In the genomic region with DNA sequence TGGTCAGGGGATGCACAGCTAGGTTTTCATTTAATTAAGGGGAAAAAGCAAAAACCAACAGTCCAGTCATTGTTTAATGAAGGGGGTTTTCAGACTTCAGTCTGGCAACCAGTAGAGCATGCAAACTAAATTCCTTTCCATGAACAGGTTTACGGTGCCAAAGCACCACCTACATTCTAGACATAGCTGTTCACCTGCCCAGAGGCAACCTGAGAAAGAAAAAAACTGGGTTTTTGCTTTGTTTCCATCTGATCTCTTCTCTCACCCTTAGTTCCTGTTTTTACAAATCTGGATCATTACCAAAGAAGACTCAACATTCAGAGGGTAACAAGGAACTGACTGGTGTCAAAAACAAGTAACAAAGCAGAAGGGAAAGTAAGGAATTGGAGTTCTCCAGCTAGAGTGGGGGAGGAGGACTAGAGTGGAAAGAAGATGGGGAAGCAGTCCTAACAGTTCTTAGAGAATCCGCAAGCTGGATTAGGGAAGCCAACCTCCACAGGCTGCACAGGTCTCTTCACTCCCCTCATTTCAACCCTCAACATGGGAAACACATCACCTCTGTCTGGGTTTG, we compare ENCODE assay signal across 15 cellular contexts. TPM values are rescaled to one million over a fixed set of nuclear protein-coding genes. Genes with fewer than 3 reads are reported as not detected.
A peak's percentile ranks its signal among the peaks of the same experiment; 100 is the strongest.
DNase-seq lines count a peak whose midpoint lies in the region; ATAC-seq lines count a peak whose summit lies in the region.
"Had no signal": no experiment of that assay in that cellular context is flagged by ENCODE, and none has a peak within 500 bp of the region (broad histone marks: within the 10 kb centered on the region; RNA-seq: fewer than 3 reads in every experiment).

No MANE protein-coding gene starts in this region.

- DNase-seq in left ventricle myocardium superior (no peak), cardiac septum (ENCODE audit: low spot score) (no peak), SKM-1 treated with dmso at 0.1 percent for 144 hours (lab: John Stamatoyannopoulos, UW; ENCODE audit: unreplicated experiment) (peak; percentile 74), kidney tubule cell (ENCODE audit: low spot score) (peak; percentile 89), cerebellar nuclear complex (lab: John Stamatoyannopoulos, UW) (no peak), ecto neural progenitor cell (ENCODE audit: low spot score) (no peak), HT-29 (ENCODE audit: low spot score) (no peak)
- DNase-seq: ACHN; activated CD4-positive, alpha-beta T cell treated with anti-CD3 and anti-CD28 coated beads, Interleukin-2, amount 50 U/mL, for 48 hours; amygdala; NCI-H2029 treated with DMSO at 0.1 percent for 48 hours; NCI-H748 treated with DMSO at 0.1 percent for 48 hours had no signal

- intact Hi-C loops in left ventricle myocardium superior (cut with micrococcal nuclease), result loop anchor here (10.0 kb wide), 1 partner anchor 295 kb away; no protein-coding TSS in a partner anchor
- intact Hi-C loops in cardiac septum (cut with DNase I), result loop anchor here (5.0 kb wide), 1 partner anchor 292 kb away; no protein-coding TSS in a partner anchor

- ATAC-seq in left ventricle myocardium superior (peak; percentile 31), GM21360 (IDR thresholded peaks at IDR 0.05; ENCODE audit: unreplicated experiment) (no peak)
- ATAC-seq: gastroesophageal sphincter had no signal

RNA-seq across cellular contexts. Expression of gene CPVL, which starts 36.4 kb away (rescaled TPM):
- 72.6 TPM for total RNA-seq in left ventricle myocardium superior
- 86.9 TPM for total RNA-seq in cardiac septum
- total RNA-seq in HT-29 (2014; rRNA removed; shearing (Covaris generic)), result 1.8 and 5.3 TPM in 2 replicates
- total RNA-seq: endothelial cell of umbilical vein had no signal

Comparison
In these comparisons a context has a peak if more than half of its experiments do, and no peak if none do; other contexts are left out.
1. DNase-seq: peak in SKM-1 treated with dmso at 0.1 percent for 144 hours (single experiment) and kidney tubule cell (single experiment); none in left ventricle myocardium superior (single experiment), cardiac septum (single experiment), cerebellar nuclear complex (0 of 2), ecto neural progenitor cell (single experiment) and HT-29 (single experiment).
2. RNA of gene CPVL, which starts 36.4 kb away (total RNA-seq): 86.9 TPM in cardiac septum (single experiment) and 72.6 TPM in left ventricle myocardium superior (single experiment); 1.8 to 5.3 TPM in HT-29; every median in the first group is over 10 times any median in the second.